ENCODE assay signal across 29 cellular contexts in the genomic region with DNA sequence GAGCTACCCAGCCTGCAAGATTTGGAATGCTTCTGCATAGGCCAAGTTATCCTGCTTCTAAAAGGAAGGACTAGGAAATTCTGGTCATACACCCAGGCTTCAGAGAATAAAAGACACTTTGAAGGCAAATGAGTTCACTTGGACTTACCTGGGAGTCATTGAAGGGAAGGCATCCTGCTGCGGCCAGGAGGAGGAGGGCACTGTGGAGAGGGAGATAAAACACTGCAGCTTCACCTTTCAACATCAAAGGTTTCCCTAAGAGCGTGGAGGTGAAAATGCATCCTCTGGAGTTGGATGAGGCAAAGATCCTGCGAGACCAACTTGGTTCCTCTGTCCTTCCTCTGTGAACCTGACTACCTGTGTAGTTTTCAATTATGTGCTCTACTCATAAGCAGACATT.
"Had no signal": no experiment of that assay in that cellular context is flagged by ENCODE, and none has a peak within 500 bp of the region (broad histone marks: within the 10 kb centered on the region; RNA-seq: fewer than 3 reads in every experiment).

No MANE protein-coding gene starts in this region.

- H3K4me1 ChIP-seq: colonic mucosa had no signal

- ATAC-seq: activated naive CD4-positive, alpha-beta T cell treated with anti-CD3 and anti-CD28 coated beads, Interleukin-2, amount 50 U/mL, for 72 hours; activated T-cell treated with anti-CD3 and anti-CD28 coated beads, Interleukin-2, amount 50 U/mL, for 72 hours; esophagus mucosa had no signal

- H3K4me3 Mint-ChIP-seq: activated CD4-positive, alpha-beta memory T cell treated with anti-CD3 and anti-CD28 coated beads, Interleukin-2, amount 10 ng/mL, durations not matched to agents 7 days and 5 days; activated CD4-positive, alpha-beta T cell treated with anti-CD3 and anti-CD28 coated beads, Interleukin-2, amount 10 ng/mL, durations not matched to agents 7 days and 5 days; activated naive CD4-positive, alpha-beta T cell treated with anti-CD3 and anti-CD28 coated beads, Interleukin-2, amount 10 ng/mL, durations not matched to agents 7 days and 5 days; activated naive CD8-positive, alpha-beta T cell treated with anti-CD3 and anti-CD28 coated beads, Interleukin-2, amount 10 ng/mL, durations not matched to agents 7 days and 5 days; activated T-cell treated with anti-CD3 and anti-CD28 coated beads, Interleukin-2, amount 50 U/mL, for 24 hours; activated T-cell treated with anti-CD3 and anti-CD28 coated beads, Interleukin-2, amount 50 U/mL, for 72 hours; brain; T-helper 1 cell treated with Interleukin-12 subunit alpha and Interleukin-12 subunit beta and Interleukin-4 antibody, amounts not matched to agents 30 μg/mL and 1 μg/mL, for 36 hours had no signal

- H3K9me3 ChIP-seq: ascending aorta, breast epithelium, colonic mucosa had no signal

- H3K27me3 Mint-ChIP-seq: activated CD4-positive, alpha-beta memory T cell treated with anti-CD3 and anti-CD28 coated beads, Interleukin-2, amount 10 ng/mL, durations not matched to agents 7 days and 5 days; activated CD4-positive, alpha-beta T cell treated with anti-CD3 and anti-CD28 coated beads, Interleukin-2, amount 10 ng/mL, durations not matched to agents 7 days and 5 days; activated naive CD4-positive, alpha-beta T cell treated with anti-CD3 and anti-CD28 coated beads, Interleukin-2, amount 10 ng/mL, durations not matched to agents 7 days and 5 days; activated naive CD8-positive, alpha-beta T cell treated with anti-CD3 and anti-CD28 coated beads, Interleukin-2, amount 10 ng/mL, durations not matched to agents 7 days and 5 days; activated T-cell treated with anti-CD3 and anti-CD28 coated beads, Interleukin-2, amount 50 U/mL, for 24 hours; brain had no signal

- H3K27me3 ChIP-seq: ascending aorta, breast epithelium, cardiac muscle cell, colonic mucosa had no signal

- H3K36me3 ChIP-seq: ascending aorta, breast epithelium, cardiac muscle cell, colonic mucosa, WERI-Rb-1 had no signal

- H3K27ac ChIP-seq: ascending aorta, breast epithelium, cardiac muscle cell, colonic mucosa, WERI-Rb-1 had no signal

- H3K4me3 ChIP-seq: ascending aorta, breast epithelium, cardiac muscle cell, colonic mucosa had no signal

- FAIRE-seq: frontal cortex had no signal

- H3K9me3 Mint-ChIP-seq: activated CD4-positive, alpha-beta memory T cell treated with anti-CD3 and anti-CD28 coated beads, Interleukin-2, amount 10 ng/mL, durations not matched to agents 7 days and 5 days; activated CD4-positive, alpha-beta T cell treated with anti-CD3 and anti-CD28 coated beads, Interleukin-2, amount 10 ng/mL, durations not matched to agents 7 days and 5 days; activated naive CD4-positive, alpha-beta T cell treated with anti-CD3 and anti-CD28 coated beads, Interleukin-2, amount 10 ng/mL, durations not matched to agents 7 days and 5 days; activated naive CD4-positive, alpha-beta T cell treated with anti-CD3 and anti-CD28 coated beads, Interleukin-2, amount 50 U/mL, for 72 hours; activated naive CD8-positive, alpha-beta T cell treated with anti-CD3 and anti-CD28 coated beads, Interleukin-2, amount 10 ng/mL, durations not matched to agents 7 days and 5 days; activated T-cell treated with anti-CD3 and anti-CD28 coated beads, Interleukin-2, amount 50 U/mL, for 24 hours; activated T-cell treated with anti-CD3 and anti-CD28 coated beads, Interleukin-2, amount 50 U/mL, for 72 hours; brain; T-helper 1 cell treated with Interleukin-12 subunit alpha and Interleukin-12 subunit beta and Interleukin-4 antibody, amounts not matched to agents 30 μg/mL and 1 μg/mL, for 36 hours had no signal

- H3K27ac Mint-ChIP-seq: activated CD4-positive, alpha-beta memory T cell treated with anti-CD3 and anti-CD28 coated beads, Interleukin-2, amount 10 ng/mL, durations not matched to agents 7 days and 5 days; activated CD4-positive, alpha-beta T cell treated with anti-CD3 and anti-CD28 coated beads, Interleukin-2, amount 10 ng/mL, durations not matched to agents 7 days and 5 days; activated naive CD4-positive, alpha-beta T cell treated with anti-CD3 and anti-CD28 coated beads, Interleukin-2, amount 10 ng/mL, durations not matched to agents 7 days and 5 days; activated naive CD4-positive, alpha-beta T cell treated with anti-CD3 and anti-CD28 coated beads, Interleukin-2, amount 50 U/mL, for 72 hours; activated naive CD8-positive, alpha-beta T cell treated with anti-CD3 and anti-CD28 coated beads, Interleukin-2, amount 10 ng/mL, durations not matched to agents 7 days and 5 days; activated T-cell treated with anti-CD3 and anti-CD28 coated beads, Interleukin-2, amount 50 U/mL, for 24 hours; activated T-cell treated with anti-CD3 and anti-CD28 coated beads, Interleukin-2, amount 50 U/mL, for 72 hours; brain; T-helper 1 cell treated with Interleukin-12 subunit alpha and Interleukin-12 subunit beta and Interleukin-4 antibody, amounts not matched to agents 30 μg/mL and 1 μg/mL, for 36 hours had no signal

- DNase-seq: activated CD4-positive, alpha-beta memory T cell treated with anti-CD3 and anti-CD28 coated beads, Interleukin-2, amount 10 ng/mL, durations not matched to agents 7 days and 5 days; activated CD4-positive, alpha-beta T cell treated with anti-CD3 and anti-CD28 coated beads for 4 hours; activated CD4-positive, alpha-beta T cell treated with anti-CD3 and anti-CD28 coated beads, Interleukin-2, amount 10 ng/mL, durations not matched to agents 7 days and 5 days; activated CD4-positive, alpha-beta T cell treated with anti-CD3 and anti-CD28 coated beads, Interleukin-2, amount 50 U/mL, for 4 hours; activated CD4-positive, CD25-positive, alpha-beta regulatory T cell; activated CD4-positive, CD25-positive, alpha-beta regulatory T cell treated with anti-CD3 and anti-CD28 coated beads, Interleukin-2, amount 50 U/mL, for 72 hours; activated CD8-positive, alpha-beta memory T cell treated with anti-CD3 and anti-CD28 coated beads, Interleukin-2, amount 50 U/mL, for 48 hours; activated gamma-delta T cell; activated naive CD4-positive, alpha-beta T cell; activated naive CD4-positive, alpha-beta T cell treated with anti-CD3 and anti-CD28 coated beads, Interleukin-2, amount 10 ng/mL, durations not matched to agents 7 days and 5 days; activated naive CD8-positive, alpha-beta T cell treated with anti-CD3 and anti-CD28 coated beads, Interleukin-2, amount 10 ng/mL, durations not matched to agents 7 days and 5 days; activated T-cell treated with anti-CD3 and anti-CD28 coated beads for 4 hours; activated T-cell treated with anti-CD3 and anti-CD28 coated beads, Interleukin-2, amount 50 U/mL, for 24 hours; activated T-cell treated with anti-CD3 and anti-CD28 coated beads, Interleukin-2, amount 50 U/mL, for 72 hours; central memory CD4-positive, alpha-beta T cell; cerebellar nuclear complex; colonic mucosa; effector CD8-positive, alpha-beta T cell; head of caudate nucleus; T1000; WERI-Rb-1 had no signal

- H3K36me3 Mint-ChIP-seq: activated naive CD4-positive, alpha-beta T cell treated with anti-CD3 and anti-CD28 coated beads, Interleukin-2, amount 10 ng/mL, durations not matched to agents 7 days and 5 days; activated naive CD8-positive, alpha-beta T cell treated with anti-CD3 and anti-CD28 coated beads, Interleukin-2, amount 10 ng/mL, durations not matched to agents 7 days and 5 days; brain had no signal
